ENCODE assay signal across 1 cellular context in the genomic region with DNA sequence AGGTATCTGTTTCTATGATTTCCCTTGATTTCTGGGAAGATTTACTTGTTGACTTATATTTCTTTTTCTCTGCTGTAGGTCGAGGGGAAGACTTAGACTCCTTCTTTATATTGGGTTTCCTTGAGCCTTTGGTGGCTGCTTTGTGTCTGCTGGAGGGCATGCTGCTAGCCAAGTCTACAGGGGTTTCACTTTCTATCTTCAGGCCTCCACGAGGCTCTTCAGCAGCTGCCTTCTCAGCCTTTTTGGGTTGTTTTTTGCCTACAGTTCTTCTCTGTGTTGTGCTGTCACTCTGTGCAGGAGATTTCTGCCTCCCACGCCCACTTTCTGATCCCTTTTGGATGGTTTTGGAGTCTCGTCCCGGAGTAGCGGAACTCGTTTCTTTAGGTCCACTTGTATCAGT.
TF ChIP-seq lines count a peak whose summit lies in the region.

No MANE protein-coding gene starts in this region.

TF ChIP-seq in GM12878, 131 proteins besides CTCF, POLR2A, EP300 and RAD21:
- no peak for TF ChIP-seq RB1 (IDR thresholded peaks at IDR 0.05; ENCODE audit: borderline replicate concordance)
- no peak for TF ChIP-seq KLF5 (IDR thresholded peaks at IDR 0.05; ENCODE audit: partially characterized antibody)
- no peak for TF ChIP-seq POLR2AphosphoS5 (IDR thresholded peaks at IDR 0.05; ENCODE audit: low read length)
- no peak for TF ChIP-seq JUNB (IDR thresholded peaks at IDR 0.05)
